Comparison of ENCODE assay signal across 8 cellular contexts in genomic region chr6:127342946-127343752, GRCh38. TPM values are rescaled to one million over a fixed set of nuclear protein-coding genes. Genes with fewer than 3 reads are reported as not detected.
DNase-seq lines count a peak whose midpoint lies in the region; ATAC-seq and TF ChIP-seq lines count a peak whose summit lies in the region.

Gene ECHDC1, minus strand, starts transcription at chr6:127343609. Its CDS starts 12,581 bp downstream, at chr6:127331028.

- no peak within 1 kb of the TSS for H3T11ph ChIP-seq in H9 (ENCODE audit: low read length)

- H3K27me3 Mint-ChIP-seq in H9 (ENCODE audit: low read depth) (no peaks in the 10 kb centered on the region), osteocyte (ENCODE audit: unreplicated experiment) (no peaks in the 10 kb centered on the region)

- no peak within 1 kb of the TSS for H2BK12ac ChIP-seq in H9 (ENCODE audit: insufficient read length, low read depth, low read length)

- peak within 1 kb of the TSS; percentile 6 for H2AFZ ChIP-seq in H9 (ENCODE audit: low read length)

- peak; percentile 53 for ATAC-seq in thoracic aorta (ENCODE audit: insufficient number of reproducible peaks, low FRiP score, low read depth)

- in situ Hi-C loops in G401 (cut with HindIII; ENCODE audit: low sequenced_read_pairs) = no loop called here

- H3K4me3 ChIP-seq in MG63 = peak within 1 kb of the TSS; percentile 83
- H3K4me3 ChIP-seq in SJCRH30 = peak within 1 kb of the TSS; percentile 76
- H3K4me3 ChIP-seq in thoracic aorta = peak within 1 kb of the TSS; percentile 93

- H3K36me3 Mint-ChIP-seq in H9 (ENCODE audit: insufficient read depth in 1 of 3, low read depth in 3 of 3) = peaks cover 0 to 6% (median 0%) of the 10 kb centered on the region in 3 experiments; a peak in 2 of 7 replicates
- H3K36me3 Mint-ChIP-seq in osteocyte (ENCODE audit: unreplicated experiment) = peaks cover 11% of the 10 kb centered on the region

- peaks cover 14 to 21% of the 10 kb centered on the region in 2 experiments for H3K4me1 Mint-ChIP-seq in H9
- peaks cover 6% of the 10 kb centered on the region for H3K4me1 Mint-ChIP-seq in osteocyte (ENCODE audit: unreplicated experiment)

- H3K14ac ChIP-seq in H9 (ENCODE audit: insufficient read depth, low read length) = peak within 1 kb of the TSS; percentile 82

- H3K4me1 ChIP-seq in H9 (ENCODE audit: insufficient read depth, low read length) (peaks cover 11% of the 10 kb centered on the region; the same call in 1 of the 2 replicates), SJCRH30 (peaks cover 5% of the 10 kb centered on the region), thoracic aorta (ENCODE audit: control insufficient read depth in 1 of 2, low read depth in 2 of 2) (peaks cover 21 to 37% of the 10 kb centered on the region in 2 donors)

- no peak within 1 kb of the TSS for H2BK120ac ChIP-seq in H9 (ENCODE audit: low read depth, low read length, poor library complexity, severe bottlenecking)

- H3K9ac ChIP-seq in H9 (ENCODE audit: extremely low read depth, insufficient read length, low read length) = peak within 1 kb of the TSS; percentile 92

- H3K27me3 ChIP-seq in H9 (ENCODE audit: insufficient read depth, low read length) (no peaks in the 10 kb centered on the region), MG63 (no peaks in the 10 kb centered on the region), SJCRH30 (no peaks in the 10 kb centered on the region), thoracic aorta (replicated peaks; ENCODE audit: insufficient read depth) (no peaks in the 10 kb centered on the region)

- H2BK20ac ChIP-seq in H9 (ENCODE audit: low read depth, low read length, poor library complexity, severe bottlenecking) = no peak within 1 kb of the TSS

- H3K27ac Mint-ChIP-seq in H9 (no peak within 1 kb of the TSS), osteocyte (ENCODE audit: unreplicated experiment) (no peak within 1 kb of the TSS)

- H4K20me1 ChIP-seq in H9 (ENCODE audit: control insufficient read depth, insufficient read depth, insufficient read length) = no peaks in the 10 kb centered on the region

- WGBS in H9 (ENCODE audit: extremely low coverage, insufficient read length, low lambda C conversion rate) = no CpG with 5 or more reads among the region's 72 CpGs

- H3K27ac ChIP-seq in H9 (ENCODE audit: insufficient read length, low read depth, low read length) (peak within 1 kb of the TSS; percentile 50), SJCRH30 (peak within 1 kb of the TSS; percentile 88), thoracic aorta (peak within 1 kb of the TSS; percentile 55 to 67)

- H3K9me3 Mint-ChIP-seq in H9 (peaks cover 0 to 5% of the 10 kb centered on the region in 2 experiments; a peak in 2 of 5 replicates), osteocyte (ENCODE audit: unreplicated experiment) (peaks cover 5% of the 10 kb centered on the region)

- H4K8ac ChIP-seq in H9 (replicated peaks; ENCODE audit: insufficient read length, low read depth, low read length) = peak within 1 kb of the TSS; percentile 57

- H3K23ac ChIP-seq in H9 (ENCODE audit: insufficient read length, low read depth, low read length) = no peak within 1 kb of the TSS

- H3K4me3 Mint-ChIP-seq in H9 (no peak within 1 kb of the TSS), osteocyte (ENCODE audit: unreplicated experiment) (no peak within 1 kb of the TSS)

- H4K5ac ChIP-seq in H9 (ENCODE audit: insufficient read length, low read depth, low read length) = peak within 1 kb of the TSS; percentile 82

- H3K4me2 ChIP-seq in H9 (ENCODE audit: insufficient read depth, insufficient read length, low read length) = peak within 1 kb of the TSS; percentile 87

- H3K18ac ChIP-seq in H9 (ENCODE audit: insufficient read length, low read depth, low read length) = peak within 1 kb of the TSS; percentile 58

- H3K36me3 ChIP-seq in MG63 (peaks cover 5% of the 10 kb centered on the region; the same call in 1 of the 2 replicates), SJCRH30 (no peaks in the 10 kb centered on the region; the same call in 1 of the 2 replicates), thoracic aorta (no peaks in the 10 kb centered on the region)

- no peak within 1 kb of the TSS for H2BK15ac ChIP-seq in H9 (ENCODE audit: low read depth, low read length)

- H4K91ac ChIP-seq in H9 (ENCODE audit: insufficient read length, low read depth, low read length) = no peak within 1 kb of the TSS

- peak; percentile 78 for DNase-seq in G401 (ENCODE audit: low spot score)
- DNase-seq in H9 = peak; percentile 62
- DNase-seq in MG63 = peak; percentile 68
- peak; percentile 85 to 89 for DNase-seq in SJCRH30
- DNase-seq in activated naive CD4-positive, alpha-beta T cell (lab: John Stamatoyannopoulos, UW) = peak; percentile 27 to 57 (median 56)
- peak; percentile 68 for DNase-seq in glomerular visceral epithelial cell (ENCODE audit: extremely low spot score)
- DNase-seq in osteocyte (ENCODE audit: extremely low spot score, unreplicated experiment) = peak; percentile 88
- DNase-seq in thoracic aorta (ENCODE audit: low spot score) = peak; percentile 6

- H3K56ac ChIP-seq in H9 (ENCODE audit: insufficient read length, low read depth, low read length) = no peak within 1 kb of the TSS

- H3K9me3 ChIP-seq in H9 (ENCODE audit: control insufficient read depth, low read depth, low read length) (no peaks in the 10 kb centered on the region), MG63 (no peaks in the 10 kb centered on the region), SJCRH30 (replicated peaks) (no peaks in the 10 kb centered on the region), thoracic aorta (no peaks in the 10 kb centered on the region)

- H3K4ac ChIP-seq in H9 (ENCODE audit: low read depth, low read length) = no peak within 1 kb of the TSS; the same call in 1 of the 2 replicates

- no peak within 1 kb of the TSS for H2AK5ac ChIP-seq in H9 (ENCODE audit: insufficient read length, low read length)

- no peak within 1 kb of the TSS for H2BK5ac ChIP-seq in H9 (ENCODE audit: insufficient read length, low read length)

- no peaks in the 10 kb centered on the region for H3K79me1 ChIP-seq in H9 (ENCODE audit: insufficient read depth, low read depth, low read length, poor library complexity, severe bottlenecking)

- peaks cover 20% of the 10 kb centered on the region for H3K23me2 ChIP-seq in H9 (ENCODE audit: insufficient read length, low read depth, low read length, poor library complexity, severe bottlenecking)

- peaks cover 21% of the 10 kb centered on the region; the same call in 1 of the 2 replicates for H3K79me2 ChIP-seq in H9 (ENCODE audit: insufficient read depth, low read length)

- TF ChIP-seq CTCF in H9 (conservative IDR thresholded peaks at IDR 0.05) = no peak
- TF ChIP-seq CTCF in osteocyte (IDR thresholded peaks at IDR 0.05) = no peak
- TF ChIP-seq CTCF in thoracic aorta (IDR thresholded peaks at IDR 0.05) = no peak

RNA-seq across cellular contexts. Expression of gene ECHDC1, which starts in this region (rescaled TPM):
- 35.3 and 47.4 TPM in 2 replicates for total RNA-seq in G401 (2014; rRNA removed; shearing (Covaris generic))
- 47.8 and 49.8 TPM in 2 replicates for total RNA-seq in H9 (2021)
- 18.1 and 21.8 TPM in 2 replicates for total RNA-seq in MG63 (2014; rRNA removed; shearing (Covaris generic); ENCODE audit: low replicate concordance)
- total RNA-seq in SJCRH30 (2014; rRNA removed; shearing (Covaris generic)) = 70.2 and 77.2 TPM in 2 replicates
- 45.0 and 47.2 TPM in 2 replicates for total RNA-seq in osteocyte
- 10 to 100 TPM; 29.9 to 52.9 TPM for total RNA-seq in thoracic aorta

Comparison
In these comparisons a context has a peak if more than half of its experiments do, and no peak if none do; other contexts are left out.
1. Peak in every context shown above with its lines: DNase-seq, ATAC-seq, H3K4me3 ChIP-seq and H3K27ac ChIP-seq.
2. DNase-seq: peak in every context shown above with its lines; median percentile 88 in osteocyte; 87 in SJCRH30; 78 in G401; 68 in MG63; 68 in glomerular visceral epithelial cell; 62 in H9; 56 in activated naive CD4-positive, alpha-beta T cell; 6 in thoracic aorta.